ENCODE assay signal across 18 cellular contexts in genomic region chr12:3045494-3045893, GRCh38. TPM values are rescaled to one million over a fixed set of nuclear protein-coding genes. Genes with fewer than 3 reads are reported as not detected.
"Had no signal": no experiment of that assay in that cellular context is flagged by ENCODE, and none has a peak within 500 bp of the region (broad histone marks: within the 10 kb centered on the region; RNA-seq: fewer than 3 reads in every experiment).

No MANE protein-coding gene starts in this region.

- H3K27ac ChIP-seq: neural progenitor cell, stomach, suprapubic skin, transverse colon, uterus, VCaP had no signal

- H3K36me3 ChIP-seq: neural progenitor cell, transverse colon, uterus had no signal

- H3K27me3 ChIP-seq: neural progenitor cell, suprapubic skin, uterus had no signal

- H2AFZ ChIP-seq: neural progenitor cell had no signal

- H3K4me2 ChIP-seq: neural progenitor cell had no signal

- ATAC-seq: activated CD8-positive, alpha-beta T cell treated with anti-CD3 and anti-CD28 coated beads for 36 hours; activated naive CD8-positive, alpha-beta T cell treated with anti-CD3 and anti-CD28 coated beads, Interleukin-2, amount 50 U/mL, for 24 hours; left lobe of liver; naive thymus-derived CD8-positive, alpha-beta T cell; stimulated activated memory B cell treated with anti-CD40 and anti-IgM and Interleukin-4, amounts not matched to agents 10 μg/mL and 1 μg/mL and 100 μg/mL, for 72 hours had no signal

- DNase-seq: activated CD4-positive, alpha-beta T cell treated with anti-CD3 and anti-CD28 coated beads, Interleukin-2, amount 10 ng/mL, durations not matched to agents 7 days and 5 days; activated CD4-positive, CD25-positive, alpha-beta regulatory T cell treated with anti-CD3 and anti-CD28 coated beads, Interleukin-2, amount 50 U/mL, for 72 hours; activated CD8-positive, alpha-beta T cell treated with anti-CD3 and anti-CD28 coated beads for 36 hours; activated gamma-delta T cell; activated naive CD4-positive, alpha-beta T cell treated with anti-CD3 and anti-CD28 coated beads, Interleukin-2, amount 50 U/mL, for 16 hours; activated naive CD8-positive, alpha-beta T cell treated with anti-CD3 and anti-CD28 coated beads, Interleukin-2, amount 50 U/mL, for 24 hours; cortex of kidney; naive thymus-derived CD8-positive, alpha-beta T cell; small intestine; stomach; T-helper 2 cell; transverse colon; uterus had no signal

- H3K4me3 ChIP-seq: neural progenitor cell, stomach, suprapubic skin, transverse colon, uterus had no signal

- H3K4me1 ChIP-seq: transverse colon, uterus had no signal

- H3K9me3 ChIP-seq: stomach, suprapubic skin, transverse colon, uterus had no signal

- H3K9ac ChIP-seq: neural progenitor cell had no signal

- FAIRE-seq: small intestine had no signal

RNA-seq across cellular contexts. Expression of gene TSPAN9, which starts 31.7 kb away (rescaled TPM):
- polyA plus RNA-seq: naive thymus-derived CD8-positive, alpha-beta T cell had no signal
